ENCODE assay signal across 8 cellular contexts in the genomic region with DNA sequence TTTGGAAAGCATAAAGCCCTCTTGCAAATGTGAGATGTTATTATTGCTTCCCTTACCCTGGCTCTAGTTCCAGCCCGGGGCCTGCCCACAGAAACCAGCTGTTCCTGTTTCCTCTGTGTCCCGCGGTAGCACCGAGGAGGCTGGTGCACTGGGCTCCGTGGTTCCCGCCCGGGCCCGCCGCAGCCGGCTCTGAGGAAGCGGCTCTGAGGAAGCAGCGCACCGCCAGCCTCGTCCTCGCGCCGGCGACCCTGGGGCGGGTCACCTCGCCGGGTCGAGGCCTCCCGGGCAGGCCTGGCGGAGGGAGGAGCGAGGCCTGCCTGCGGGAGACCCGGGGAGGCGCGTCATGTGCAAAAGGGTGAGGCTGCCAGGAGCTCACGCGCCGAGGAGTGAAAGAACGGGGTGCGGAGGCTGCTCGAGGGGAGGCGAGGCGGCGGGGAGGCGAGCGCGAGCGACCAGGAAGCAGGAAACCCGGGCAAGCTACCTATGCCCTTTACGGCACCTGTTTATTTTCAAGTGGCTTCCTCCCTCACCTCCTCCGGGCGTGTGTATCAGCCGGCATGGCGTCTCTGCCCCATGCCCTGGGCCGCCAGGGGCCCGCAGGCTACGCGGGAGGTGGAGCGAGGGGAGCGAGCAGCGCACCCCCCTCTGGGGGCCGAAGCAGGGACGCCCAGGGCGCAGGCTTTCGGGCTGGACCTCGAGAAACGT.
DNase-seq lines count a peak whose midpoint lies in the region; FAIRE-seq and TF ChIP-seq lines count a peak whose summit lies in the region.

No MANE protein-coding gene starts in this region.

- H3K36me3 ChIP-seq in endothelial cell of umbilical vein (ENCODE audit: control insufficient read depth in 2 of 2, extremely low read depth in 1 of 2, insufficient read depth in 2 of 2, low read length in 2 of 2): no peaks in the 10 kb centered on the region

- no peaks in the 10 kb centered on the region for H3K79me2 ChIP-seq in endothelial cell of umbilical vein (ENCODE audit: control insufficient read depth, insufficient read depth, low read length)

- dilution Hi-C loops in endothelial cell of umbilical vein (cut with MboI; ENCODE audit: extremely low pct_ligation_motif_present, low sequenced_read_pairs): no loop called here

- H3K36me3 Mint-ChIP-seq in mesothelial cell of epicardium: no peaks in the 10 kb centered on the region

- no TSS peak for BruUV-seq in endothelial cell of umbilical vein (replicated peaks; lab: Mats Ljungman, UMichigan)

- no peaks in the 10 kb centered on the region for H4K20me1 ChIP-seq in endothelial cell of umbilical vein (replicated peaks; ENCODE audit: control insufficient read depth, extremely low read depth, insufficient read depth, low read length)

- H3K9me3 ChIP-seq in endothelial cell of umbilical vein (replicated peaks; ENCODE audit: control insufficient read depth, insufficient read depth, low read length): no peaks in the 10 kb centered on the region

- H3K4me1 Mint-ChIP-seq in mesothelial cell of epicardium: peaks cover 14% of the 10 kb centered on the region

- H3K4me3 Mint-ChIP-seq in mesothelial cell of epicardium: peak overlapping the region; percentile 58

- no peak overlapping the region for H3K27ac ChIP-seq in endothelial cell of umbilical vein (ENCODE audit: insufficient read depth, low read depth, low read length)

- peaks cover 18% of the 10 kb centered on the region for H3K27me3 Mint-ChIP-seq in mesothelial cell of epicardium (ENCODE audit: low read depth)

- CTCF ChIA-PET in endothelial cell of umbilical vein (lab: Charles Lee): interaction anchor here (0.9 to 1.6 kb wide), 4 partner anchors 33 to 392 kb away, joined by 3 to 5 read pairs (median 3); partner anchors contain the start of gene MARCHF3

- peak overlapping the region; percentile 33 for H3K4me2 ChIP-seq in endothelial cell of umbilical vein (ENCODE audit: insufficient read depth, low read length)

- H3K4me3 ChIP-seq in GM12875 (ENCODE audit: low read depth, low read length) (peak overlapping the region; percentile 72), HFF-Myc (replicated peaks; ENCODE audit: low read depth, low read length) (peak overlapping the region; percentile 47), endothelial cell of umbilical vein (replicated peaks in 1 of 3; ENCODE audit: insufficient read depth in 1 of 3, low read depth in 1 of 3, low read length in 3 of 3) (peak overlapping the region; percentile 28 to 40 (median 40))

- POLR2A ChIA-PET in endothelial cell of umbilical vein (lab: Charles Lee): no interaction called here

- H3K9ac ChIP-seq in endothelial cell of umbilical vein (replicated peaks; ENCODE audit: extremely low read depth, insufficient read depth, low read length): peak overlapping the region; percentile 51

- no peak for DNase-seq in HFF-Myc (ENCODE audit: extremely low read depth, low read depth)
- DNase-seq in NCI-H2029 (lab: John Stamatoyannopoulos, UW): peak; percentile 63
- peak; percentile 16 to 26 (median 16) for DNase-seq in activated CD8-positive, alpha-beta memory T cell treated with anti-CD3 and anti-CD28 coated beads for 48 hours (ENCODE audit: low read depth in 2 of 3, low spot score in 2 of 3)
- peak; percentile 49 for DNase-seq in endothelial cell of umbilical vein (ENCODE audit: low read depth, low spot score)
- DNase-seq in mesothelial cell of epicardium (ENCODE audit: low spot score in 2 of 2, unreplicated experiment in 2 of 2): peak; percentile 27 to 60
- peak; percentile 2 to 8 for DNase-seq in stimulated activated CD8-positive, alpha-beta memory T cell treated with anti-CD3 and anti-CD28 coated beads, Interleukin-2, amount 100 ng/mL, for 1 hour (ENCODE audit: low read depth in 2 of 2)
- no peak for DNase-seq in NCI-H1694 treated with DMSO at 0.1 percent for 48 hours (lab: John Stamatoyannopoulos, UW)

- no peak overlapping the region for H3K27ac Mint-ChIP-seq in mesothelial cell of epicardium

- FAIRE-seq in endothelial cell of umbilical vein (lab: Jason Lieb, UNC): peak; percentile 70

- no peaks in the 10 kb centered on the region for H3K9me1 ChIP-seq in endothelial cell of umbilical vein (replicated peaks; ENCODE audit: control insufficient read depth, extremely low read depth, insufficient read depth, low read length)

- no peaks in the 10 kb centered on the region for H3K27me3 ChIP-seq in endothelial cell of umbilical vein (ENCODE audit: control insufficient read depth in 2 of 2, insufficient read depth in 2 of 2, low read length in 2 of 2)

- intact Hi-C loops in endothelial cell of umbilical vein (cut with micrococcal nuclease): loop anchor here (1.0 to 5.0 kb wide), 4 partner anchors 23 to 257 kb away; no protein-coding TSS in a partner anchor

- no peak for TF ChIP-seq POLR2A in endothelial cell of umbilical vein (IDR thresholded peaks at IDR 0.05; ENCODE audit: low read depth, low read length)

- peak overlapping the region; percentile 77 for H2AFZ ChIP-seq in endothelial cell of umbilical vein (ENCODE audit: low read depth, low read length)

- no peaks in the 10 kb centered on the region for H3K9me3 Mint-ChIP-seq in mesothelial cell of epicardium

- TF ChIP-seq CTCF in GM12875 (IDR thresholded peaks at IDR 0.05; ENCODE audit: borderline replicate concordance, insufficient read depth, low read depth, low read length) (peak; percentile 29; the same call in 1 of the 2 replicates), HFF-Myc (IDR thresholded peaks at IDR 0.05; ENCODE audit: low read depth, low read length, missing control alignments) (no peak), endothelial cell of umbilical vein (IDR thresholded peaks at IDR 0.05; ENCODE audit: extremely low read depth in 1 of 2, insufficient read depth in 1 of 2, low read depth in 1 of 2, low read length in 2 of 2) (peak in 1 of 2 donors; percentile 50), mesothelial cell of epicardium (IDR thresholded peaks at IDR 0.05; ENCODE audit: unreplicated experiment) (no peak)

- H3K4me1 ChIP-seq in endothelial cell of umbilical vein (ENCODE audit: control insufficient read depth, extremely low read depth, insufficient read depth, low read length): peaks cover 8% of the 10 kb centered on the region

TF ChIP-seq in endothelial cell of umbilical vein, 7 proteins besides CTCF, POLR2A, EP300 and RAD21:
- no peak for TF ChIP-seq FOS (IDR thresholded peaks at IDR 0.05; ENCODE audit: borderline replicate concordance, insufficient read depth, low read length)
TF ChIP-seq in endothelial cell of umbilical vein: peak in this region for 0.

Comparison
In these comparisons a context has a peak if more than half of its experiments do, and no peak if none do; other contexts are left out.
1. DNase-seq: peak in NCI-H2029 (single experiment), activated CD8-positive, alpha-beta memory T cell treated with anti-CD3 and anti-CD28 coated beads for 48 hours (3 of 3), endothelial cell of umbilical vein (single experiment), mesothelial cell of epicardium (2 of 2) and stimulated activated CD8-positive, alpha-beta memory T cell treated with anti-CD3 and anti-CD28 coated beads, Interleukin-2, amount 100 ng/mL, for 1 hour (2 of 2); none in HFF-Myc (single experiment) and NCI-H1694 treated with DMSO at 0.1 percent for 48 hours (single experiment).
2. Peak in every context shown above with its lines, with median percentiles within 50 percentile points of each other: H3K4me3 ChIP-seq.